ENCODE assay signal across 8 cellular contexts in genomic region chr14:89430271-89430620, GRCh38. TPM values are rescaled to one million over a fixed set of nuclear protein-coding genes. Genes with fewer than 3 reads are reported as not detected.
DNase-seq lines count a peak whose midpoint lies in the region; ATAC-seq and TF ChIP-seq lines count a peak whose summit lies in the region.

No MANE protein-coding gene starts in this region.

- peaks cover 15% of the 10 kb centered on the region for H3K36me3 Mint-ChIP-seq in activated naive CD4-positive, alpha-beta T cell treated with anti-CD3 and anti-CD28 coated beads, Interleukin-2, amount 10 ng/mL, durations not matched to agents 7 days and 5 days

- H3K27me3 Mint-ChIP-seq in activated naive CD4-positive, alpha-beta T cell treated with anti-CD3 and anti-CD28 coated beads, Interleukin-2, amount 10 ng/mL, durations not matched to agents 7 days and 5 days, result no peaks in the 10 kb centered on the region

- peak overlapping the region; percentile 47; the same call in 1 of the 2 replicates for H2AFZ ChIP-seq in OCI-LY7 (ENCODE audit: low read length)

- no peaks in the 10 kb centered on the region for H3K9me2 ChIP-seq in OCI-LY7 (ENCODE audit: insufficient read depth, low read length)

- no peak; the same call in 1 of the 2 replicates for TF ChIP-seq CTCF in OCI-LY7 (conservative IDR thresholded peaks at IDR 0.05; ENCODE audit: low read length)
- TF ChIP-seq CTCF in gastroesophageal sphincter (IDR thresholded peaks at IDR 0.05), result no peak
- TF ChIP-seq CTCF in tibial nerve (IDR thresholded peaks at IDR 0.05), result no peak

- peak overlapping the region; percentile 100 for H3K27ac ChIP-seq in OCI-LY7 (ENCODE audit: low read depth, low read length, poor library complexity, severe bottlenecking)
- peak overlapping the region; percentile 40 to 86 (median 84) for H3K27ac ChIP-seq in gastroesophageal sphincter
- H3K27ac ChIP-seq in tibial nerve, result peak overlapping the region in 3 of 4 donors; percentile 70 to 89 (median 87)

- POLR2A ChIA-PET in OCI-LY7 (lab: Charles Lee), result interaction anchor here (0.7 to 4.4 kb wide), 20 partner anchors 8 to 525 kb away, joined by 3 to 21 read pairs (median 3); partner anchors contain the start of gene EFCAB11

- peaks cover 9% of the 10 kb centered on the region; the same call in 1 of the 2 replicates for H3K36me3 ChIP-seq in OCI-LY7 (ENCODE audit: insufficient read depth, low read length)
- H3K36me3 ChIP-seq in gastroesophageal sphincter, result no peaks in the 10 kb centered on the region
- no peaks in the 10 kb centered on the region for H3K36me3 ChIP-seq in tibial nerve

- WGBS in gastroesophageal sphincter (ENCODE audit: low coverage in 1 of 2), 2 donors, result 6 to 11% methylated on average over 1 of the region's 1 CpG
- WGBS in tibial nerve, 2 donors, result 24 to 29% methylated on average over 1 of the region's 1 CpG

- peak overlapping the region; percentile 99 for H3K4me2 ChIP-seq in OCI-LY7 (ENCODE audit: low read length)

- H3K4me3 ChIP-seq in OCI-LY7 (ENCODE audit: low read depth, low read length, poor library complexity, severe bottlenecking) (peak overlapping the region; percentile 67), gastroesophageal sphincter (peak overlapping the region; percentile 38 to 44), tibial nerve (peak overlapping the region in 3 of 4 donors; percentile 13 to 34 (median 34))

- CTCF ChIA-PET in activated naive CD4-positive, alpha-beta T cell treated with anti-CD3 and anti-CD28 coated beads, Interleukin-2, amount 10 ng/mL, durations not matched to agents 7 days and 5 days (lab: Charles Lee), result interaction anchor here (1.1 to 1.5 kb wide), 5 partner anchors 63 to 389 kb away, joined by 3 to 4 read pairs (median 3); no protein-coding TSS in a partner anchor
- CTCF ChIA-PET in OCI-LY7 (lab: Charles Lee; ENCODE audit: unreplicated experiment), result interaction anchor here (1.0 kb wide), 1 partner anchor 343 kb away, joined by 4 read pairs; no protein-coding TSS in a partner anchor

- H3K9me3 Mint-ChIP-seq in activated naive CD4-positive, alpha-beta T cell treated with anti-CD3 and anti-CD28 coated beads, Interleukin-2, amount 10 ng/mL, durations not matched to agents 7 days and 5 days, result no peaks in the 10 kb centered on the region

- peaks cover 63% of the 10 kb centered on the region for H3K4me1 Mint-ChIP-seq in activated naive CD4-positive, alpha-beta T cell treated with anti-CD3 and anti-CD28 coated beads, Interleukin-2, amount 10 ng/mL, durations not matched to agents 7 days and 5 days

- intact Hi-C loops in OCI-LY7 (cut with micrococcal nuclease; ENCODE audit: unreplicated experiment), result loop anchor here (2.0 to 10.0 kb wide), 5 partner anchors 15 to 525 kb away; partner anchors contain the start of genes EFCAB11 and TDP1

- peak overlapping the region; percentile 86 for H3K27ac Mint-ChIP-seq in activated naive CD4-positive, alpha-beta T cell treated with anti-CD3 and anti-CD28 coated beads, Interleukin-2, amount 10 ng/mL, durations not matched to agents 7 days and 5 days

- H3K4me1 ChIP-seq in OCI-LY7 (ENCODE audit: insufficient read depth, low read length, poor library complexity, severe bottlenecking) (peaks cover 88% of the 10 kb centered on the region), gastroesophageal sphincter (peaks cover 15 to 59% (median 15%) of the 10 kb centered on the region in 3 donors), tibial nerve (peaks cover 0 to 55% (median 47%) of the 10 kb centered on the region in 4 donors)

- TF ChIP-seq POLR2A in gastroesophageal sphincter (IDR thresholded peaks at IDR 0.05), result no peak
- TF ChIP-seq POLR2A in tibial nerve (IDR thresholded peaks at IDR 0.05), result no peak

- peak overlapping the region; percentile 67 for H3K4me3 Mint-ChIP-seq in activated naive CD4-positive, alpha-beta T cell treated with anti-CD3 and anti-CD28 coated beads, Interleukin-2, amount 10 ng/mL, durations not matched to agents 7 days and 5 days

- H3K79me2 ChIP-seq in OCI-LY7 (ENCODE audit: insufficient read depth, low read depth, low read length), result peaks cover 14% of the 10 kb centered on the region; the same call in 1 of the 2 replicates

- H3K9me3 ChIP-seq in OCI-LY7 (ENCODE audit: low read length) (no peaks in the 10 kb centered on the region; the same call in 1 of the 2 replicates), gastroesophageal sphincter (no peaks in the 10 kb centered on the region), tibial nerve (no peaks in the 10 kb centered on the region)

- no peak for DNase-seq in activated naive CD4-positive, alpha-beta T cell treated with anti-CD3 and anti-CD28 coated beads, Interleukin-2, amount 10 ng/mL, durations not matched to agents 7 days and 5 days
- no peak for DNase-seq in activated naive CD4-positive, alpha-beta T cell treated with anti-CD3 and anti-CD28 coated beads, Interleukin-2, amount 50 U/mL, for 16 hours
- DNase-seq in OCI-LY7 (ENCODE audit: low spot score) (no peak), tibial nerve (ENCODE audit: low spot score in 2 of 2) (no peak), mesenteric fat pad (ENCODE audit: low spot score) (no peak), kidney glomerular epithelial cell (lab: John Stamatoyannopoulos, UW) (no peak), SHP77 treated with DMSO at 0.1 percent for 48 hours (lab: John Stamatoyannopoulos, UW) (no peak)

- ATAC-seq in gastroesophageal sphincter, result no peak

- TF ChIP-seq EP300 in gastroesophageal sphincter (IDR thresholded peaks at IDR 0.05) (no peak), tibial nerve (IDR thresholded peaks at IDR 0.05) (no peak)

- H3K27me3 ChIP-seq in gastroesophageal sphincter (no peaks in the 10 kb centered on the region), tibial nerve (no peaks in the 10 kb centered on the region)

- no peaks in the 10 kb centered on the region for H4K20me1 ChIP-seq in OCI-LY7 (ENCODE audit: insufficient read depth, low read length)

- TSS peak; percentile 89 for BruUV-seq in OCI-LY7 (replicated peaks; lab: Mats Ljungman, UMichigan)

RNA-seq across cellular contexts. Expression of gene FOXN3, which starts 13.2 kb away (rescaled TPM):
- 54.8 and 77.7 TPM in 2 replicates for total RNA-seq in OCI-LY7 (2014; rRNA removed; shearing (Covaris generic))
- total RNA-seq in OCI-LY7 (2022) (102 and 108 TPM in 2 replicates), gastroesophageal sphincter (100 to 1,000 TPM; 116 to 172 (median 136) TPM), tibial nerve (100 to 1,000 TPM in 3 of 4 donors, 10 to 100 TPM in 1; 98.7 to 116 (median 103) TPM), mesenteric fat pad (136 TPM)
